Comparison of ENCODE assay signal across 9 cellular contexts in the genomic region with DNA sequence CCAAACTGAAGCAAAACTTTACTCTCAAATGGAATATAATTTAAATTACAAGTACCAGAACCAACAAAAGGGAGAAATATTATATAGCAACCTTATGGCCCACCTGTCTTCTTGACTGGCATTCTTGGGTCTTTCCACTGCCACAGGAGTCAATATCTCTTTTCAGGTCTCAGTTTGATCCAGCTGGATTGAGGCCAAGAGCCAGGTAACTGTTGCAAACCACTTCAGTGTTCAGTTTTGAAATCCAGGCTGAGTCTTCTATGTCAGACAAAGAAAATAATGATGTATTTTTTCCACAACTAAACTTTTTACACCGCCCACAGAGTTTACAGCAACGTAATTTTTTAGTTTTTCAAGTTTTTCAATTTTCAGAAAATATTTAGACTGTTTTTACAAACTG. TPM values are rescaled to one million over a fixed set of nuclear protein-coding genes. Genes with fewer than 3 reads are reported as not detected.
A peak's percentile ranks its signal among the peaks of the same experiment; 100 is the strongest.
DNase-seq lines count a peak whose midpoint lies in the region; ATAC-seq and TF ChIP-seq lines count a peak whose summit lies in the region.
"Had no signal": no experiment of that assay in that cellular context is flagged by ENCODE, and none has a peak within 500 bp of the region (broad histone marks: within the 10 kb centered on the region; RNA-seq: fewer than 3 reads in every experiment).

No MANE protein-coding gene starts in this region.

- H3K9ac ChIP-seq in MM.1S (ENCODE audit: low read length): no peak overlapping the region

- H3K27ac Mint-ChIP-seq in CD8-positive, alpha-beta T cell: peak overlapping the region; percentile 96
- H3K27ac Mint-ChIP-seq in brain (peak overlapping the region; percentile 96 to 99 (median 98)), nephron (peak overlapping the region; percentile 91 to 98 (median 94))

- no peaks in the 10 kb centered on the region for H3K9me2 ChIP-seq in MM.1S (replicated peaks; ENCODE audit: insufficient read depth, low read length)

- no peak for ATAC-seq in CD8-positive, alpha-beta T cell
- ATAC-seq in HG03025 (IDR thresholded peaks at IDR 0.05; ENCODE audit: low FRiP score, unreplicated experiment) (no peak), GM19351 (IDR thresholded peaks at IDR 0.05; ENCODE audit: unreplicated experiment) (no peak)

- no peak overlapping the region for H3K4me3 ChIP-seq in CD8-positive, alpha-beta T cell (ENCODE audit: low read depth, low read length)
- no peak overlapping the region for H3K4me3 ChIP-seq in MM.1S (ENCODE audit: low read length)

- peaks cover 13% of the 10 kb centered on the region for H3F3A ChIP-seq in MM.1S (ENCODE audit: insufficient read depth, low read length)

- no peaks in the 10 kb centered on the region for H3K9me3 ChIP-seq in CD8-positive, alpha-beta T cell (ENCODE audit: low read length)
- no peaks in the 10 kb centered on the region for H3K9me3 ChIP-seq in MM.1S (replicated peaks; ENCODE audit: insufficient read depth, low read length)

- H3K27me3 ChIP-seq in CD8-positive, alpha-beta T cell (ENCODE audit: insufficient read depth, low read length): no peaks in the 10 kb centered on the region
- H3K27me3 ChIP-seq in MM.1S (replicated peaks; ENCODE audit: insufficient read depth, low read length): no peaks in the 10 kb centered on the region

- intact Hi-C loops in CD8-positive, alpha-beta T cell (cut with DNase I, micrococcal nuclease): loop anchor here in 1 of 2 experiments (2.0 to 5.0 kb wide), 2 partner anchors 32 to 186 kb away; a partner anchor contains a TSS

- H3K27ac ChIP-seq in CD8-positive, alpha-beta T cell (ENCODE audit: low read depth, low read length): no peak overlapping the region
- no peak overlapping the region for H3K27ac ChIP-seq in MM.1S (ENCODE audit: low read length)

- H3K36me3 Mint-ChIP-seq in CD8-positive, alpha-beta T cell: peaks cover 23% of the 10 kb centered on the region
- H3K36me3 Mint-ChIP-seq in brain: peaks cover 6% of the 10 kb centered on the region
- peaks cover 5% of the 10 kb centered on the region for H3K36me3 Mint-ChIP-seq in nephron (ENCODE audit: low read depth)

- no peak for TF ChIP-seq CTCF in CD8-positive, alpha-beta T cell (IDR thresholded peaks at IDR 0.05)
- TF ChIP-seq CTCF in MM.1S (IDR thresholded peaks at IDR 0.05; ENCODE audit: low read length) (no peak), brain (conservative IDR thresholded peaks at IDR 0.05) (no peak), nephron (IDR thresholded peaks at IDR 0.05; ENCODE audit: unreplicated experiment in 3 of 3) (no peak)

- no peaks in the 10 kb centered on the region for H3K27me3 Mint-ChIP-seq in CD8-positive, alpha-beta T cell (ENCODE audit: low read depth)
- H3K27me3 Mint-ChIP-seq in brain (peaks cover 16% of the 10 kb centered on the region), nephron (ENCODE audit: low read depth) (no peaks in the 10 kb centered on the region)

- H3K79me2 ChIP-seq in MM.1S (ENCODE audit: low read length): peaks cover 31% of the 10 kb centered on the region

- POLR2A ChIA-PET in CD8-positive, alpha-beta T cell (lab: Charles Lee): interaction anchor here (3.1 to 3.9 kb wide), 2 partner anchors 22 to 37 kb away, joined by 30 to 35 read pairs; a partner anchor contains a TSS

- H3K4me3 Mint-ChIP-seq in CD8-positive, alpha-beta T cell: peak overlapping the region; percentile 91
- peak overlapping the region; percentile 96 to 100 (median 98) for H3K4me3 Mint-ChIP-seq in brain
- peak overlapping the region; percentile 94 to 99 (median 96) for H3K4me3 Mint-ChIP-seq in nephron

- H3K36me3 ChIP-seq in CD8-positive, alpha-beta T cell (ENCODE audit: insufficient read depth, low read length): no peaks in the 10 kb centered on the region
- H3K36me3 ChIP-seq in MM.1S (replicated peaks; ENCODE audit: insufficient read depth, low read length): no peaks in the 10 kb centered on the region

- DNase-seq in CD8-positive, alpha-beta T cell: no peak
- DNase-seq in MM.1S (no peak), hippocampal formation (lab: John Stamatoyannopoulos, UW) (no peak), DMS 273 treated with DMSO at 0.1 percent for 48 hours (lab: John Stamatoyannopoulos, UW) (no peak)
- DNase-seq: stimulated activated CD4-positive, alpha-beta T cell treated with anti-CD3 and anti-CD28 coated beads, Interleukin-4, amount 100 ng/mL, for 24 hours had no signal

- no peaks in the 10 kb centered on the region for H3K9me3 Mint-ChIP-seq in CD8-positive, alpha-beta T cell
- peaks cover 0 to under 1% (median 0%) of the 10 kb centered on the region in 5 experiments for H3K9me3 Mint-ChIP-seq in brain
- no peaks in the 10 kb centered on the region for H3K9me3 Mint-ChIP-seq in nephron

- CTCF ChIA-PET in CD8-positive, alpha-beta T cell (lab: Charles Lee): interaction anchor here (1.1 to 1.3 kb wide), 2 partner anchors 30 to 38 kb away, joined by 3 to 5 read pairs; no protein-coding TSS in a partner anchor

- no peak overlapping the region for H2AFZ ChIP-seq in MM.1S (ENCODE audit: low read length)

- H3K4me2 ChIP-seq in MM.1S (ENCODE audit: low read depth, low read length): peak overlapping the region; percentile 90; the same call in 1 of the 2 replicates

- peaks cover 51% of the 10 kb centered on the region for H3K4me1 Mint-ChIP-seq in CD8-positive, alpha-beta T cell (ENCODE audit: low read depth)
- H3K4me1 Mint-ChIP-seq in brain (peaks cover 56% of the 10 kb centered on the region), nephron (peaks cover 40% of the 10 kb centered on the region)

- no peaks in the 10 kb centered on the region for H4K20me1 ChIP-seq in MM.1S (ENCODE audit: insufficient read depth, low read length)

- peaks cover 14% of the 10 kb centered on the region for H3K4me1 ChIP-seq in CD8-positive, alpha-beta T cell (ENCODE audit: insufficient read depth, low read length)
- peaks cover 5% of the 10 kb centered on the region; the same call in 1 of the 2 replicates for H3K4me1 ChIP-seq in MM.1S (ENCODE audit: low read length)

RNA-seq across cellular contexts. Expression of a gene that starts 0.6 kb away (rescaled TPM):
- 1 to 10 TPM; 2.1 to 2.3 TPM for total RNA-seq in CD8-positive, alpha-beta T cell
- 12.9 TPM for polyA plus RNA-seq in brain (ENCODE audit: insufficient read depth, low read depth, low replicate concordance)

RNA-seq across cellular contexts. Expression of a gene that starts 1.9 kb away (rescaled TPM):
- total RNA-seq in CD8-positive, alpha-beta T cell: 10 to 100 TPM; 16.2 to 19.9 TPM
- polyA plus RNA-seq in brain (ENCODE audit: insufficient read depth, low read depth, low replicate concordance): 21.0 TPM

RNA-seq across cellular contexts. Expression of a gene that starts 21.3 kb away (rescaled TPM):
- total RNA-seq in CD8-positive, alpha-beta T cell: 10 to 100 TPM; 23.3 to 26.8 TPM
- 28.8 TPM for polyA plus RNA-seq in brain (ENCODE audit: insufficient read depth, low read depth, low replicate concordance)

RNA-seq across cellular contexts. Expression of a gene that starts 38.4 kb away (rescaled TPM):
- total RNA-seq in CD8-positive, alpha-beta T cell: 10 to 100 TPM; 32.2 to 33.3 TPM
- polyA plus RNA-seq in brain (ENCODE audit: insufficient read depth, low read depth, low replicate concordance): 21.7 TPM

RNA-seq across cellular contexts. Expression of a gene that starts 59.5 kb away (rescaled TPM):
- not detected for total RNA-seq in CD8-positive, alpha-beta T cell
- 2.3 TPM for polyA plus RNA-seq in brain (ENCODE audit: insufficient read depth, low read depth, low replicate concordance)
